In genomic region chr16:64808474-64808873, GRCh38 we compare ENCODE assay signal across 27 cellular contexts.
"Had no signal": no experiment of that assay in that cellular context is flagged by ENCODE, and none has a peak within 500 bp of the region (broad histone marks: within the 10 kb centered on the region; RNA-seq: fewer than 3 reads in every experiment).

No MANE protein-coding gene starts in this region.

- H3K4me3 Mint-ChIP-seq: activated B cell treated with CpG ODN at 0.5 μM for 24 hours; activated CD8-positive, alpha-beta T cell treated with anti-CD3 and anti-CD28 coated beads for 36 hours; activated naive CD4-positive, alpha-beta T cell treated with anti-CD3 and anti-CD28 coated beads, Interleukin-2, amount 10 ng/mL, durations not matched to agents 7 days and 5 days; activated naive CD8-positive, alpha-beta T cell treated with anti-CD3 and anti-CD28 coated beads, Interleukin-2, amount 10 ng/mL, durations not matched to agents 7 days and 5 days; activated T-helper 1 cell treated with anti-CD3 and anti-CD28 coated beads, Interleukin-12 subunit alpha, Interleukin-12 subunit beta, Interleukin-2, Interleukin-4 antibody, amounts not matched to agents 30 ng/mL and 10 ng/mL and 1 ng/mL, durations not matched to agents 14 hours and 24 hours and 36 hours; central memory CD8-positive, alpha-beta T cell; dendritic cell treated with granulocyte-macrophage colony-stimulating factor and Interleukin-4, amounts not matched to agents 40 ng/mL and 50 ng/mL, for 4 days; endodermal cell; T-helper 17 cell; T-helper 2 cell treated with Interferon-gamma antibody and Interleukin-4, amounts not matched to agents 5 μg/mL and 100 μg/mL, for 36 hours had no signal

- H3K27ac Mint-ChIP-seq: activated B cell treated with CpG ODN at 0.5 μM for 24 hours; activated CD8-positive, alpha-beta T cell treated with anti-CD3 and anti-CD28 coated beads for 36 hours; activated naive CD4-positive, alpha-beta T cell treated with anti-CD3 and anti-CD28 coated beads, Interleukin-2, amount 10 ng/mL, durations not matched to agents 7 days and 5 days; activated naive CD4-positive, alpha-beta T cell treated with anti-CD3 and anti-CD28 coated beads, Interleukin-2, amount 50 U/mL, for 72 hours; activated naive CD8-positive, alpha-beta T cell treated with anti-CD3 and anti-CD28 coated beads, Interleukin-2, amount 10 ng/mL, durations not matched to agents 7 days and 5 days; activated T-helper 1 cell treated with anti-CD3 and anti-CD28 coated beads, Interleukin-12 subunit alpha, Interleukin-12 subunit beta, Interleukin-2, Interleukin-4 antibody, amounts not matched to agents 30 ng/mL and 10 ng/mL and 1 ng/mL, durations not matched to agents 14 hours and 24 hours and 36 hours; activated T-helper 2 cell treated with anti-CD3 and anti-CD28 coated beads, Interferon-gamma antibody, Interleukin-2, Interleukin-4, amounts not matched to agents 10 μg/mL and 5 μg/mL and 100 μg/mL, durations not matched to agents 14 hours and 24 hours and 36 hours; dendritic cell treated with granulocyte-macrophage colony-stimulating factor and Interleukin-4, amounts not matched to agents 40 ng/mL and 50 ng/mL, for 4 days; endodermal cell; T-helper 17 cell; T-helper 2 cell treated with Interferon-gamma antibody and Interleukin-4, amounts not matched to agents 5 μg/mL and 100 μg/mL, for 36 hours had no signal

- H3K4me1 Mint-ChIP-seq: activated B cell treated with CpG ODN at 0.5 μM for 24 hours; activated naive CD4-positive, alpha-beta T cell treated with anti-CD3 and anti-CD28 coated beads, Interleukin-2, amount 10 ng/mL, durations not matched to agents 7 days and 5 days; activated naive CD8-positive, alpha-beta T cell treated with anti-CD3 and anti-CD28 coated beads, Interleukin-2, amount 10 ng/mL, durations not matched to agents 7 days and 5 days; central memory CD8-positive, alpha-beta T cell; endodermal cell; T-helper 17 cell had no signal

- DNase-seq: activated B cell treated with CpG ODN at 0.5 μM for 24 hours; activated CD4-positive, alpha-beta T cell treated with anti-CD3 and anti-CD28 coated beads for 48 hours; activated CD4-positive, alpha-beta T cell treated with anti-CD3 and anti-CD28 coated beads, Interleukin-2, amount 50 U/mL, for 1 hour; activated CD4-positive, alpha-beta T cell treated with anti-CD3 and anti-CD28 coated beads, Interleukin-2, amount 50 U/mL, for 48 hours; activated CD8-positive, alpha-beta memory T cell treated with anti-CD3 and anti-CD28 coated beads for 24 hours; activated CD8-positive, alpha-beta T cell treated with anti-CD3 and anti-CD28 coated beads for 36 hours; activated gamma-delta T cell; activated naive CD4-positive, alpha-beta T cell; activated naive CD4-positive, alpha-beta T cell treated with anti-CD3 and anti-CD28 coated beads, Interleukin-2, amount 10 ng/mL, durations not matched to agents 7 days and 5 days; activated naive CD8-positive, alpha-beta T cell treated with anti-CD3 and anti-CD28 coated beads, Interleukin-2, amount 10 ng/mL, durations not matched to agents 7 days and 5 days; activated T-cell treated with anti-CD3 and anti-CD28 coated beads, Interleukin-2, amount 50 U/mL, for 48 hours; brain microvascular endothelial cell; dorsolateral prefrontal cortex; effector memory CD4-positive, alpha-beta T cell; endodermal cell; foreskin fibroblast; head of caudate nucleus; T-helper 1 cell; T-helper 17 cell; T1000; WERI-Rb-1 had no signal

- H3K36me3 Mint-ChIP-seq: activated naive CD4-positive, alpha-beta T cell treated with anti-CD3 and anti-CD28 coated beads, Interleukin-2, amount 10 ng/mL, durations not matched to agents 7 days and 5 days; activated naive CD8-positive, alpha-beta T cell treated with anti-CD3 and anti-CD28 coated beads, Interleukin-2, amount 10 ng/mL, durations not matched to agents 7 days and 5 days had no signal

- H3K9me3 Mint-ChIP-seq: endodermal cell had no signal

- H3K27me3 Mint-ChIP-seq: activated B cell treated with CpG ODN at 0.5 μM for 24 hours; activated CD8-positive, alpha-beta T cell treated with anti-CD3 and anti-CD28 coated beads for 36 hours; activated naive CD4-positive, alpha-beta T cell treated with anti-CD3 and anti-CD28 coated beads, Interleukin-2, amount 10 ng/mL, durations not matched to agents 7 days and 5 days; activated naive CD8-positive, alpha-beta T cell treated with anti-CD3 and anti-CD28 coated beads, Interleukin-2, amount 10 ng/mL, durations not matched to agents 7 days and 5 days; central memory CD8-positive, alpha-beta T cell; dendritic cell treated with granulocyte-macrophage colony-stimulating factor and Interleukin-4, amounts not matched to agents 40 ng/mL and 50 ng/mL, for 4 days; T-helper 17 cell had no signal
